In genomic region chr12:48853228-48853688, GRCh38 we compare ENCODE assay signal across 8 cellular contexts. TPM values are rescaled to one million over a fixed set of nuclear protein-coding genes. Genes with fewer than 3 reads are reported as not detected.
A peak's percentile ranks its signal among the peaks of the same experiment; 100 is the strongest.
DNase-seq lines count a peak whose midpoint lies in the region; ATAC-seq and TF ChIP-seq lines count a peak whose summit lies in the region.

No MANE protein-coding gene starts in this region.

- DNase-seq in COLO668 (lab: John Stamatoyannopoulos, UW; ENCODE audit: unreplicated experiment) (peak; percentile 77), GM23248 (peak; percentile 82), NCI-H1417 treated with DMSO at 0.1 percent for 48 hours (lab: John Stamatoyannopoulos, UW) (peak; percentile 75), SW480 (ENCODE audit: low spot score) (peak; percentile 80), heart left ventricle (peak; percentile 71 to 85 (median 82)), posterior cingulate gyrus (peak; percentile 40 to 94 (median 85)), transverse colon (peak; percentile 94)

- peak; percentile 84 to 94 (median 90) for TF ChIP-seq CTCF in heart left ventricle (IDR thresholded peaks at IDR 0.05)
- TF ChIP-seq CTCF in transverse colon (IDR thresholded peaks at IDR 0.05), result peak; percentile 84 to 97 (median 90)

- TF ChIP-seq EP300 in transverse colon (IDR thresholded peaks at IDR 0.05; ENCODE audit: low read depth), result no peak

- no peaks in the 10 kb centered on the region for H4K20me1 ChIP-seq in GM23248 (ENCODE audit: insufficient read depth)

- peak overlapping the region; percentile 94 for H2AFZ ChIP-seq in GM23248

- in situ Hi-C loops in GM23248 (cut with MboI), result no loop called here
- in situ Hi-C loops in transverse colon (cut with MboI; ENCODE audit: low pct_ligation_motif_present in 1 of 4, low pct_unique_long_range_greater_than_20kb in 1 of 4, low sequenced_read_pairs in 3 of 4), result no loop called here

- ATAC-seq in heart left ventricle, result peak; percentile 44 to 70 (median 58)

- WGBS in GM23248 (ENCODE audit: low coverage in 1 of 2, low lambda C conversion rate in 2 of 2, missing lambda C conversion rate in 2 of 2), 2 experiments, result 2 to 3% methylated on average over 6 of the region's 6 CpGs
- 0 to 1% (median 0%) methylated on average over 6 of the region's 6 CpGs for WGBS in adipose tissue, 3 donors
- 0% methylated on average over 6 of the region's 6 CpGs for WGBS in heart left ventricle, 4 donors
- 0% methylated on average over 5 to 6 of the region's 6 CpGs for WGBS in transverse colon (ENCODE audit: low coverage in 1 of 2), 2 donors

- H3K27me3 ChIP-seq in GM23248 (replicated peaks; ENCODE audit: insufficient read depth), result no peaks in the 10 kb centered on the region
- no peaks in the 10 kb centered on the region for H3K27me3 ChIP-seq in heart left ventricle
- H3K27me3 ChIP-seq in transverse colon, result no peaks in the 10 kb centered on the region

- H3K9me3 ChIP-seq in GM23248 (ENCODE audit: low read depth) (no peaks in the 10 kb centered on the region), heart left ventricle (no peaks in the 10 kb centered on the region), transverse colon (no peaks in the 10 kb centered on the region)

- H3K4me3 ChIP-seq in GM23248 (peak overlapping the region; percentile 90), heart left ventricle (peak overlapping the region in 10 of 12 donors; percentile 80 to 99 (median 93)), transverse colon (peak overlapping the region in 2 of 4 donors; percentile 78 to 98)

- no peaks in the 10 kb centered on the region for H3K9me2 ChIP-seq in GM23248 (ENCODE audit: insufficient read depth)

- no peak overlapping the region; the same call in 1 of the 2 replicates for H3K27ac ChIP-seq in GM23248
- peak overlapping the region; percentile 49 for H3K27ac ChIP-seq in adipose tissue (ENCODE audit: low read depth, low read length)
- peak overlapping the region in 11 of 12 donors; percentile 62 to 96 (median 83) for H3K27ac ChIP-seq in heart left ventricle
- H3K27ac ChIP-seq in transverse colon, result peak overlapping the region; percentile 80 to 95 (median 88)

- TF ChIP-seq POLR2A in heart left ventricle (IDR thresholded peaks at IDR 0.05) (no peak), transverse colon (IDR thresholded peaks at IDR 0.05) (no peak)

- H3K79me2 ChIP-seq in GM23248 (ENCODE audit: insufficient read depth), result peaks cover 37% of the 10 kb centered on the region

- no peaks in the 10 kb centered on the region for H3F3A ChIP-seq in GM23248 (ENCODE audit: insufficient read depth)

- H3K36me3 ChIP-seq in GM23248 (ENCODE audit: low read depth), result no peaks in the 10 kb centered on the region
- H3K36me3 ChIP-seq in heart left ventricle, result peaks cover 0 to 21% (median 0%) of the 10 kb centered on the region in 9 donors
- H3K36me3 ChIP-seq in transverse colon, result no peaks in the 10 kb centered on the region

- intact Hi-C loops in heart left ventricle (cut with DNase I) (loop anchor here (1.0 to 10.0 kb wide), 11 partner anchors 37 to 144 kb away; partner anchors contain the start of gene DDN (in 3 of the 10)), posterior cingulate gyrus (cut with DNase I) (loop anchor here (1.0 to 2.0 kb wide), 3 partner anchors 12 to 84 kb away; partner anchors contain the start of gene RND1), transverse colon (cut with DNase I; ENCODE audit: low total_unique reads) (loop anchor here (10.0 kb wide), 1 partner anchor 82 kb away; no protein-coding TSS in a partner anchor)

- H3K4me2 ChIP-seq in GM23248 (ENCODE audit: unreplicated experiment), result peak overlapping the region; percentile 89

- H3K4me1 ChIP-seq in GM23248 (ENCODE audit: insufficient read depth) (peaks cover 12% of the 10 kb centered on the region), heart left ventricle (peaks cover 0 to 28% (median 20%) of the 10 kb centered on the region in 12 donors), transverse colon (peaks cover 10 to 27% (median 19%) of the 10 kb centered on the region in 4 donors)

- H3K9ac ChIP-seq in GM23248, result peak overlapping the region; percentile 94

RNA-seq across cellular contexts. Expression of gene DDX23, which starts 1.3 kb away (rescaled TPM):
- total RNA-seq in GM23248 (2014; rRNA removed; shearing (Covaris generic)), result 56.5 and 61.0 TPM in 2 replicates
- polyA plus RNA-seq in GM23248 (2016; fragmentation: Nextera tagmentation; extraction: Ambion mirVana) (32.1 and 34.2 TPM in 2 replicates), adipose tissue (10 to 100 TPM; 33.2 to 42.7 (median 33.4) TPM), heart left ventricle (10 to 100 TPM; 16.8 to 43.2 TPM)
- total RNA-seq in heart left ventricle (10 to 100 TPM; 25.3 to 51.2 (median 35.8) TPM), transverse colon (100 to 1,000 TPM in 1 of 4 donors, 10 to 100 TPM in 3; 82.9 to 143 (median 83.9) TPM)

RNA-seq across cellular contexts. Expression of gene RND1, which starts 12.4 kb away (rescaled TPM):
- 0.32 TPM in 1 of 2 replicates, not detected in the other for total RNA-seq in GM23248 (2014; rRNA removed; shearing (Covaris generic))
- 0.13 TPM in 1 of 2 replicates, not detected in the other for polyA plus RNA-seq in GM23248 (2016; fragmentation: Nextera tagmentation; extraction: Ambion mirVana)
- 10 to 100 TPM in 1 of 3 donors, 1 to 10 TPM in 2; 2.1 to 12.4 (median 9.0) TPM for polyA plus RNA-seq in adipose tissue
- total RNA-seq in heart left ventricle, result 1 to 10 TPM in 2 of 9 donors, under 1 TPM in 5, not detected in 2; 0.35 to 1.5 (median 0.60) TPM
- polyA plus RNA-seq in heart left ventricle, result under 1 TPM; 0.53 to 0.95 TPM
- total RNA-seq in transverse colon, result 10 to 100 TPM in 1 of 4 donors, 1 to 10 TPM in 2, not detected in 1; 1.1 to 19.1 (median 3.3) TPM

RNA-seq across cellular contexts. Expression of gene CACNB3, which starts 35.0 kb away (rescaled TPM):
- 18.6 and 26.8 TPM in 2 replicates for total RNA-seq in GM23248 (2014; rRNA removed; shearing (Covaris generic))
- 22.4 and 22.6 TPM in 2 replicates for polyA plus RNA-seq in GM23248 (2016; fragmentation: Nextera tagmentation; extraction: Ambion mirVana)
- polyA plus RNA-seq in adipose tissue, result 10 to 100 TPM in 1 of 3 donors, 1 to 10 TPM in 2; 3.1 to 16.6 (median 6.9) TPM
- total RNA-seq in heart left ventricle, result 10 to 100 TPM in 1 of 9 donors, 1 to 10 TPM in 8; 3.2 to 11.2 (median 5.3) TPM
- polyA plus RNA-seq in heart left ventricle, result 1 to 10 TPM; 4.4 to 5.7 TPM
- 10 to 100 TPM; 20.6 to 53.5 (median 47.1) TPM for total RNA-seq in transverse colon
